16 cellular contexts compared by ENCODE assay signal in genomic region chr2:40369619-40370397, GRCh38.
DNase-seq lines count a peak whose midpoint lies in the region; ATAC-seq and TF ChIP-seq lines count a peak whose summit lies in the region.
"Had no signal": no experiment of that assay in that cellular context is flagged by ENCODE, and none has a peak within 500 bp of the region (broad histone marks: within the 10 kb centered on the region; RNA-seq: fewer than 3 reads in every experiment).

No MANE protein-coding gene starts in this region.

- 88% methylated on average over 3 of the region's 3 CpGs for WGBS in esophagus muscularis mucosa
- WGBS in trophoblast cell (ENCODE audit: extremely low coverage, insufficient coverage, insufficient read length), result no CpG with 5 or more reads among the region's 3 CpGs

- H3K27me3 ChIP-seq in esophagus muscularis mucosa (no peaks in the 10 kb centered on the region), trophoblast cell (ENCODE audit: insufficient read depth, low read length) (no peaks in the 10 kb centered on the region)
- H3K27me3 ChIP-seq: BLaER1, gastrocnemius medialis, testis had no signal

- H4K12ac ChIP-seq in trophoblast cell (ENCODE audit: low read depth, low read length), result no peak overlapping the region

- no peaks in the 10 kb centered on the region for H3K36me3 ChIP-seq in esophagus muscularis mucosa
- no peaks in the 10 kb centered on the region for H3K36me3 ChIP-seq in trophoblast cell (ENCODE audit: control insufficient read depth in 1 of 2, insufficient read depth in 2 of 2, low read length in 2 of 2)
- H3K36me3 ChIP-seq: BLaER1, gastrocnemius medialis had no signal

- peak overlapping the region; percentile 19 for H4K8ac ChIP-seq in trophoblast cell (ENCODE audit: low read depth, low read length)

- H3K9ac ChIP-seq in trophoblast cell (ENCODE audit: low read length), result no peak overlapping the region
- H3K9ac ChIP-seq: BLaER1 had no signal

- H3K27me3 Mint-ChIP-seq in immature natural killer cell (ENCODE audit: low read depth in 3 of 3), result no peaks in the 10 kb centered on the region

- no peaks in the 10 kb centered on the region for H3K36me3 Mint-ChIP-seq in immature natural killer cell

- peak overlapping the region; percentile 66 for H3K14ac ChIP-seq in trophoblast cell (ENCODE audit: low read length)

- H3K9me3 Mint-ChIP-seq in immature natural killer cell, result peaks cover 0 to 16% (median 3%) of the 10 kb centered on the region in 6 donors

- H3K4me3 Mint-ChIP-seq in immature natural killer cell, result no peak overlapping the region

- peak overlapping the region; percentile 33 for H2BK120ac ChIP-seq in trophoblast cell (ENCODE audit: insufficient read depth, low read length, poor library complexity)

- H3K79me1 ChIP-seq in trophoblast cell (ENCODE audit: low read length), result peaks cover 12% of the 10 kb centered on the region

- no peak for TF ChIP-seq EP300 in esophagus muscularis mucosa (IDR thresholded peaks at IDR 0.05)

- H2AFZ ChIP-seq in trophoblast cell (ENCODE audit: insufficient read depth, low read length, poor library complexity), result no peak overlapping the region

- no peak overlapping the region for H3K18ac ChIP-seq in trophoblast cell (ENCODE audit: low read length)

- peak overlapping the region; percentile 24 for H4K91ac ChIP-seq in trophoblast cell (ENCODE audit: low read depth, low read length)

- H3K4me2 ChIP-seq in trophoblast cell (ENCODE audit: low read length), result no peak overlapping the region
- H3K4me2 ChIP-seq: BLaER1 had no signal

- TF ChIP-seq CTCF in esophagus muscularis mucosa (IDR thresholded peaks at IDR 0.05), result no peak
- no peak for TF ChIP-seq CTCF in omental fat pad (IDR thresholded peaks at IDR 0.05)

- no peak overlapping the region for H3K4me3 ChIP-seq in esophagus muscularis mucosa
- no peak overlapping the region for H3K4me3 ChIP-seq in trophoblast cell (ENCODE audit: low read depth, low read length)
- H3K4me3 ChIP-seq: BLaER1, gastrocnemius medialis, testis had no signal

- H3K4me1 ChIP-seq in esophagus muscularis mucosa (peaks cover 46 to 58% (median 48%) of the 10 kb centered on the region in 4 donors), trophoblast cell (ENCODE audit: control insufficient read depth in 1 of 2, insufficient read depth in 2 of 2, low read length in 2 of 2) (peaks cover 2 to 4% of the 10 kb centered on the region in 2 experiments)
- H3K4me1 ChIP-seq: testis had no signal

- H3K27ac Mint-ChIP-seq in immature natural killer cell, result no peak overlapping the region

- H3K23ac ChIP-seq in trophoblast cell (ENCODE audit: low read length), result no peak overlapping the region

- intact Hi-C loops in esophagus muscularis mucosa (cut with DNase I), result loop anchor here (10.0 kb wide), 1 partner anchor 125 kb away; no protein-coding TSS in a partner anchor

- ATAC-seq in GM19452 (IDR thresholded peaks at IDR 0.05; ENCODE audit: unreplicated experiment) (no peak), HG02798 (IDR thresholded peaks at IDR 0.05; ENCODE audit: poor library complexity, unreplicated experiment) (no peak), omental fat pad (ENCODE audit: low FRiP score) (no peak)
- ATAC-seq: gastrocnemius medialis, HepG2 had no signal

- H2BK5ac ChIP-seq in trophoblast cell (ENCODE audit: low read depth, low read length, poor library complexity), result peak overlapping the region; percentile 21

- H3K79me2 ChIP-seq in trophoblast cell (ENCODE audit: control insufficient read depth, insufficient read depth, low read length, poor library complexity), result no peaks in the 10 kb centered on the region

- H3K9me3 ChIP-seq in esophagus muscularis mucosa (no peaks in the 10 kb centered on the region), trophoblast cell (ENCODE audit: insufficient read depth, low read depth, low read length) (no peaks in the 10 kb centered on the region)
- H3K9me3 ChIP-seq: gastrocnemius medialis, testis had no signal

- peak overlapping the region; percentile 89 for H2AK5ac ChIP-seq in trophoblast cell (ENCODE audit: low read length)

- peaks cover 2% of the 10 kb centered on the region in 2 donors for H3K4me1 Mint-ChIP-seq in immature natural killer cell

- H2BK12ac ChIP-seq in trophoblast cell (ENCODE audit: low read length), result peak overlapping the region; percentile 84

- no peak overlapping the region for H3K4ac ChIP-seq in trophoblast cell (ENCODE audit: low read depth, low read length)

- DNase-seq in EH (ENCODE audit: low read depth) (peak; percentile 71), MV-4-11 (lab: John Stamatoyannopoulos, UW) (peak; percentile 8), esophagus muscularis mucosa (ENCODE audit: extremely low spot score) (no peak), trophoblast cell (no peak), immature natural killer cell (no peak), omental fat pad (ENCODE audit: low spot score) (no peak)
- DNase-seq: activated CD4-positive, CD25-positive, alpha-beta regulatory T cell; dermis blood vessel endothelial cell; DND-41; gastrocnemius medialis; NCI-H1105 treated with DMSO at 0.1 percent for 48 hours; testis had no signal

- no peak for TF ChIP-seq POLR2A in esophagus muscularis mucosa (IDR thresholded peaks at IDR 0.05; ENCODE audit: low read depth)

- peak overlapping the region; percentile 28 to 70 (median 36) for H3K27ac ChIP-seq in esophagus muscularis mucosa (replicated peaks in 1 of 4)
- H3K27ac ChIP-seq in trophoblast cell (ENCODE audit: low read depth, low read length), result peak overlapping the region; percentile 34
- H3K27ac ChIP-seq: BLaER1, gastrocnemius medialis, testis had no signal

Comparison
In these comparisons a context has a peak if more than half of its experiments do, and no peak if none do; other contexts are left out.
1. DNase-seq: peak in EH (single experiment) and MV-4-11 (single experiment); none in esophagus muscularis mucosa (single experiment), trophoblast cell (0 of 2), immature natural killer cell (0 of 3) and omental fat pad (single experiment).